Comparison of ENCODE assay signal across 19 cellular contexts in the genomic region with DNA sequence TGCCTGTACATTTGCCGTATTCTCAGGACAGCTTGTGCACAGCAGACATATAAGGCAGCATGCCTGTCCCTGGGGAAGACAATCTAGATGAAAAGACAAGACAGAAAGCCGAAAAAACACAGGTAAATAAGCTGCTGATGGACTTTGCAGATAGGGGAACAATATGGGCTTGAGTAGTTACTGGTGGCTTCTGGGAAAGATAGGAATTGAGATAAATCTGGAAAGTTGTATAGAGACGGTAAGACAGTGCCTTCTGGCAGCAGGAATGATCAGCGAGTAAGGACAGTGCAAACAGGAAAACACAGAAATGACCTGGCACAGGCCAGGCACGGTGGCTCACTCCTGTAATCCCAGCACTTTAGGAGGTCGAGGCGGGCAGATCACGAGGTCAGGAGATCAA.
"Had no signal": no experiment of that assay in that cellular context is flagged by ENCODE, and none has a peak within 500 bp of the region (broad histone marks: within the 10 kb centered on the region; RNA-seq: fewer than 3 reads in every experiment).

No MANE protein-coding gene starts in this region.

- FAIRE-seq: colon, keratinocyte, small intestine had no signal

- H3K4me3 ChIP-seq: esophagus muscularis mucosa, gastrocnemius medialis, heart right ventricle, left lung, lower lobe of right lung, right atrium auricular region, suprapubic skin, thyroid gland, upper lobe of right lung had no signal

- H3K27me3 ChIP-seq: esophagus muscularis mucosa, gastrocnemius medialis, left lung, right atrium auricular region, suprapubic skin, thyroid gland, upper lobe of right lung had no signal

- DNase-seq: cerebellar nuclear complex; effector memory CD8-positive, alpha-beta T cell; gastrocnemius medialis; heart right ventricle; hypothalamus; left lung; lower lobe of right lung; naive thymus-derived CD4-positive, alpha-beta T cell; small intestine; stimulated activated CD4-positive, alpha-beta T cell treated with anti-CD3 and anti-CD28 coated beads, Interleukin-2, amount 100 ng/mL, for 48 hours; stimulated activated naive CD4-positive, alpha-beta T cell treated with Interleukin-2 at 50 U/mL for 16 hours; thyroid gland; upper lobe of right lung had no signal

- H3K36me3 ChIP-seq: esophagus muscularis mucosa, gastrocnemius medialis, heart right ventricle, left lung, lower lobe of right lung, right atrium auricular region, suprapubic skin, thyroid gland, upper lobe of right lung had no signal

- H3K27ac ChIP-seq: epithelial cell of prostate, esophagus muscularis mucosa, gastrocnemius medialis, heart right ventricle, left lung, lower lobe of right lung, right atrium auricular region, suprapubic skin, thyroid gland, upper lobe of right lung had no signal

- H3K4me1 ChIP-seq: esophagus muscularis mucosa, gastrocnemius medialis, heart right ventricle, left lung, lower lobe of right lung, right atrium auricular region, suprapubic skin, thyroid gland, upper lobe of right lung had no signal

- H3K9me3 ChIP-seq: esophagus muscularis mucosa, gastrocnemius medialis, heart right ventricle, left lung, lower lobe of right lung, right atrium auricular region, suprapubic skin, thyroid gland, upper lobe of right lung had no signal
